ENCODE assay signal across 8 cellular contexts in the genomic region with DNA sequence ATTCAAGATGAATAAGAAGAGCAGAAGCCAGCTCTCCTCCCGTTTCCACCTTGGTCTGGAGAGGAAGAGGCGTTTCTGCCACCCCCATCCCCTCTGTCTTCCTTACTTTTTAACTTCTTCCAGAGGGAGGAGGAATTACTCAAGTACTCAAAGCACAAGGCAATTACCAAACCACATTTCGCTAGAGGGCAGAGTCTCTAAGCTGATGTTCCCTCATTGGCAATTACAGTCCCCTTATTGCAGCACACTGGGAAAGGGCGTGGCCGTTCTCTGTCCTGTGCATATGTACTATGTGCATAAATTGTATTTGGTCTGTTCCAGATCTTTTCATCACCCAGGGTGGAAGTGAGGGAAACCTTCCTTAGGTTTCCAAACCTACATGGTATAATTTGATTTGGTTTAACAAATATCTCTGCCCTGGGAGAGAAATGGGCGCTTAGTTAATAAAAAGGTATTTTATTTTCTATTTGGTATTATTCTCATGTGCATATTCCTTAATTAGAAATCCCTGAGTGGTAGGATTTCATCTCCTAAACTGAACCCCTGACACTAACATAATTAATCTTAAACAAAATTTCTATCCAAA. TPM values are rescaled to one million over a fixed set of nuclear protein-coding genes. Genes with fewer than 3 reads are reported as not detected.
DNase-seq lines count a peak whose midpoint lies in the region; ATAC-seq and TF ChIP-seq lines count a peak whose summit lies in the region.

No MANE protein-coding gene starts in this region.

- no peaks in the 10 kb centered on the region; the same call in none of the 2 replicates for H3K4me1 ChIP-seq in H9 (ENCODE audit: insufficient read depth, low read length)
- H3K4me1 ChIP-seq in SJCRH30, result peaks cover 44% of the 10 kb centered on the region

- no peak overlapping the region for H2AK5ac ChIP-seq in H9 (ENCODE audit: insufficient read length, low read length)

- H3K4me3 ChIP-seq in SJCRH30, result no peak overlapping the region

- no peak overlapping the region for H2BK20ac ChIP-seq in H9 (ENCODE audit: low read depth, low read length, poor library complexity, severe bottlenecking)

- no peak overlapping the region for H3K4me2 ChIP-seq in H9 (ENCODE audit: insufficient read depth, insufficient read length, low read length)

- no peak overlapping the region for H3K4me3 Mint-ChIP-seq in H9

- no peaks in the 10 kb centered on the region for H3K36me3 Mint-ChIP-seq in H9 (ENCODE audit: insufficient read depth in 1 of 3, low read depth in 3 of 3)

- no peaks in the 10 kb centered on the region for H3K23me2 ChIP-seq in H9 (ENCODE audit: insufficient read length, low read depth, low read length, poor library complexity, severe bottlenecking)

- no peak overlapping the region for H3T11ph ChIP-seq in H9 (ENCODE audit: low read length)

- H2AFZ ChIP-seq in H9 (ENCODE audit: low read length), result no peak overlapping the region

- no peaks in the 10 kb centered on the region; the same call in 1 of the 2 replicates for H3K27me3 Mint-ChIP-seq in H9 (ENCODE audit: low read depth)

- H4K20me1 ChIP-seq in H9 (ENCODE audit: control insufficient read depth, insufficient read depth, insufficient read length), result no peaks in the 10 kb centered on the region

- no peak overlapping the region for H2BK12ac ChIP-seq in H9 (ENCODE audit: insufficient read length, low read depth, low read length)

- no peak overlapping the region for H3K9ac ChIP-seq in H9 (ENCODE audit: extremely low read depth, insufficient read length, low read length)

- H3K79me2 ChIP-seq in H9 (ENCODE audit: insufficient read depth, low read length), result no peaks in the 10 kb centered on the region

- H3K79me1 ChIP-seq in H9 (ENCODE audit: insufficient read depth, low read depth, low read length, poor library complexity, severe bottlenecking), result no peaks in the 10 kb centered on the region

- H3K14ac ChIP-seq in H9 (ENCODE audit: insufficient read depth, low read length), result no peak overlapping the region

- ATAC-seq in GM21529 (IDR thresholded peaks at IDR 0.05; ENCODE audit: unreplicated experiment), result no peak

- 0 out of 2 replicates have a peak, but pooled peaks cover 2% of the 10 kb centered on the region for H3K36me3 ChIP-seq in SJCRH30

- no peak overlapping the region for H3K4ac ChIP-seq in H9 (ENCODE audit: low read depth, low read length)

- H3K56ac ChIP-seq in H9 (ENCODE audit: insufficient read length, low read depth, low read length), result no peak overlapping the region

- no peak overlapping the region for H2BK120ac ChIP-seq in H9 (ENCODE audit: low read depth, low read length, poor library complexity, severe bottlenecking)

- H2BK15ac ChIP-seq in H9 (ENCODE audit: low read depth, low read length), result no peak overlapping the region

- no CpG with 5 or more reads among the region's 6 CpGs for WGBS in H9 (ENCODE audit: extremely low coverage, insufficient read length, low lambda C conversion rate)

- no peak overlapping the region for H2BK5ac ChIP-seq in H9 (ENCODE audit: insufficient read length, low read length)

- no peak overlapping the region for H3K23ac ChIP-seq in H9 (ENCODE audit: insufficient read length, low read depth, low read length)

- TF ChIP-seq CTCF in H9 (conservative IDR thresholded peaks at IDR 0.05), result peak; percentile 64

- no peaks in the 10 kb centered on the region for H3K9me3 Mint-ChIP-seq in H9

- H3K9me3 ChIP-seq in H9 (ENCODE audit: control insufficient read depth, low read depth, low read length) (no peaks in the 10 kb centered on the region), SJCRH30 (replicated peaks) (no peaks in the 10 kb centered on the region)

- DNase-seq in A172 (ENCODE audit: low spot score) (peak; percentile 80), H9 (peak; percentile 41), OCI-M1 (lab: John Stamatoyannopoulos, UW) (peak; percentile 95), epithelial cell of prostate (ENCODE audit: low read depth, low spot score) (no peak), myocyte (ENCODE audit: low read depth) (peak; percentile 68), SJCRH30 (no peak)
- no peak for DNase-seq in activated naive CD4-positive, alpha-beta T cell (lab: John Stamatoyannopoulos, UW)

- no peak overlapping the region for H4K5ac ChIP-seq in H9 (ENCODE audit: insufficient read length, low read depth, low read length)

- H3K18ac ChIP-seq in H9 (ENCODE audit: insufficient read length, low read depth, low read length), result no peak overlapping the region

- H4K8ac ChIP-seq in H9 (replicated peaks; ENCODE audit: insufficient read length, low read depth, low read length), result no peak overlapping the region

- no peak overlapping the region for H4K91ac ChIP-seq in H9 (ENCODE audit: insufficient read length, low read depth, low read length)

- H3K27ac Mint-ChIP-seq in H9, result peak overlapping the region in 2 of 3 experiments; percentile 9 to 52; a peak in 3 of 7 replicates

- H3K27me3 ChIP-seq in H9 (ENCODE audit: insufficient read depth, low read length), result no peaks in the 10 kb centered on the region
- no peaks in the 10 kb centered on the region for H3K27me3 ChIP-seq in SJCRH30

- H3K27ac ChIP-seq in H9 (ENCODE audit: insufficient read length, low read depth, low read length) (no peak overlapping the region), epithelial cell of prostate (peak overlapping the region; percentile 57), SJCRH30 (no peak overlapping the region)

- peaks cover 41 to 43% of the 10 kb centered on the region in 2 experiments for H3K4me1 Mint-ChIP-seq in H9

RNA-seq across cellular contexts. Expression of a gene that starts 29.8 kb away (rescaled TPM):
- total RNA-seq in A172 (2014; rRNA removed; shearing (Covaris generic)), result not detected in 2 replicates
- not detected in 2 replicates for total RNA-seq in H9 (2021)
- not detected in 2 replicates for total RNA-seq in myocyte
- 0.13 TPM for polyA plus RNA-seq in myocyte (2012)
- total RNA-seq in SJCRH30 (2014; rRNA removed; shearing (Covaris generic)), result not detected in 2 replicates

Comparison
In these comparisons a context has a peak if more than half of its experiments do, and no peak if none do; other contexts are left out.
1. DNase-seq: peak in A172 (single experiment), H9 (single experiment), OCI-M1 (single experiment) and myocyte (single experiment); none in epithelial cell of prostate (single experiment), SJCRH30 (0 of 2) and activated naive CD4-positive, alpha-beta T cell (0 of 4).